ENCODE assay signal across 8 cellular contexts in genomic region chr15:42385206-42385979, GRCh38. TPM values are rescaled to one million over a fixed set of nuclear protein-coding genes. Genes with fewer than 3 reads are reported as not detected.
A peak's percentile ranks its signal among the peaks of the same experiment; 100 is the strongest.
DNase-seq lines count a peak whose midpoint lies in the region; ATAC-seq and TF ChIP-seq lines count a peak whose summit lies in the region.

No MANE protein-coding gene starts in this region.

- H3K36me3 Mint-ChIP-seq in progenitor cell of endocrine pancreas (ENCODE audit: insufficient read depth) = no peaks in the 10 kb centered on the region

- no peak overlapping the region for H3K4me3 Mint-ChIP-seq in progenitor cell of endocrine pancreas (ENCODE audit: low read depth)

- in situ Hi-C loops in SK-MEL-5 (cut with HindIII; ENCODE audit: low pct_unique_long_range_greater_than_20kb, low sequenced_read_pairs) = no loop called here

- peaks cover 14% of the 10 kb centered on the region for H3K27me3 Mint-ChIP-seq in progenitor cell of endocrine pancreas

- no peaks in the 10 kb centered on the region for H3K9me3 Mint-ChIP-seq in progenitor cell of endocrine pancreas (ENCODE audit: low read depth)

- ATAC-seq in GM21825 (IDR thresholded peaks at IDR 0.05; ENCODE audit: unreplicated experiment) = no peak

- DNase-seq in NCI-H2107 treated with DMSO at 0.1 percent for 48 hours (lab: John Stamatoyannopoulos, UW; ENCODE audit: unreplicated experiment) (peak; percentile 0), NCI-H2107 (lab: John Stamatoyannopoulos, UW) (no peak), HPDE6-E6E7 (ENCODE audit: extremely low spot score) (peak; percentile 46), SK-MEL-5 (ENCODE audit: low read depth, low spot score) (peak; percentile 82), fibroblast of peridontal ligament (ENCODE audit: extremely low read depth) (peak; percentile 52), progenitor cell of endocrine pancreas (ENCODE audit: low spot score, unreplicated experiment) (peak; percentile 38), NCI-H187 treated with DMSO at 0.1 percent for 48 hours (lab: John Stamatoyannopoulos, UW) (no peak)

- H3K27ac Mint-ChIP-seq in progenitor cell of endocrine pancreas = peak overlapping the region; percentile 74

- peak; percentile 82 for TF ChIP-seq CTCF in progenitor cell of endocrine pancreas (IDR thresholded peaks at IDR 0.05; ENCODE audit: unreplicated experiment)

- no peaks in the 10 kb centered on the region for H3K4me1 Mint-ChIP-seq in progenitor cell of endocrine pancreas (ENCODE audit: low read depth)

RNA-seq across cellular contexts. Expression of gene CAPN3, which starts 26.1 kb away (rescaled TPM):
- 640 and 659 TPM in 2 replicates for total RNA-seq in SK-MEL-5 (2014; rRNA removed; shearing (Covaris generic))
- polyA plus RNA-seq in SK-MEL-5 (2015; cell fraction: cytosol; rRNA removed) = 338 and 369 TPM in 2 replicates
- 564 and 603 TPM in 2 replicates for polyA plus RNA-seq in SK-MEL-5 (2015; cell fraction: nucleus; rRNA removed)
- 2.9 and 3.7 TPM in 2 replicates for total RNA-seq in progenitor cell of endocrine pancreas

Comparison
In these comparisons a context has a peak if more than half of its experiments do, and no peak if none do; other contexts are left out.
1. DNase-seq: peak in NCI-H2107 treated with DMSO at 0.1 percent for 48 hours (single experiment), HPDE6-E6E7 (single experiment), SK-MEL-5 (single experiment), fibroblast of peridontal ligament (single experiment) and progenitor cell of endocrine pancreas (single experiment); none in NCI-H2107 (single experiment) and NCI-H187 treated with DMSO at 0.1 percent for 48 hours (single experiment).
2. RNA of gene CAPN3, which starts 26.1 kb away (total RNA-seq): 640 to 659 TPM in SK-MEL-5; 2.9 to 3.7 TPM in progenitor cell of endocrine pancreas; every median in the first group is over 100 times any median in the second.